1 cellular context compared by ENCODE assay signal in the genomic region with DNA sequence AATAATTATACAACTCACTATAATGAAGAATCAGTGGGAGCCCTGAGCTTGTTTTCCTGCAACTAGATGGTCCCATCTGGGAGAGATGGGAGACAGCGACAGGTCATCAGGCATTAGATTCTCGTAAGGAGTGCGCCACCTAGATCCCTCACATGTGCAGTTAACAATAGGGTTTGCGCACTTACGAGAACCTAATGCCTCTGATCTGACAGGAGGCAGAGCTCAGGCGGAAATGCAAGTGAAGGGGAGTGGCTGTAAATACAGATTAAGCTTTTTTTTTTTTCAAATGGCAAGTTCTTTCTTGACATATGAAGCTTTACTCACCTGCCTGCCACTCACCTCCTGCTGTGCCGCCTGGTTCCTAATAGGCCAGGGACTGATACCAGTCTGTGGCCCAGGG.
TF ChIP-seq lines count a peak whose summit lies in the region.

No MANE protein-coding gene starts in this region.

TF ChIP-seq in K562, 482 proteins besides CTCF, POLR2A, EP300 and RAD21:
- TF ChIP-seq PHF8 (IDR thresholded peaks at IDR 0.05; ENCODE audit: borderline replicate concordance, low read length), result no peak
- TF ChIP-seq, protein P1, sequence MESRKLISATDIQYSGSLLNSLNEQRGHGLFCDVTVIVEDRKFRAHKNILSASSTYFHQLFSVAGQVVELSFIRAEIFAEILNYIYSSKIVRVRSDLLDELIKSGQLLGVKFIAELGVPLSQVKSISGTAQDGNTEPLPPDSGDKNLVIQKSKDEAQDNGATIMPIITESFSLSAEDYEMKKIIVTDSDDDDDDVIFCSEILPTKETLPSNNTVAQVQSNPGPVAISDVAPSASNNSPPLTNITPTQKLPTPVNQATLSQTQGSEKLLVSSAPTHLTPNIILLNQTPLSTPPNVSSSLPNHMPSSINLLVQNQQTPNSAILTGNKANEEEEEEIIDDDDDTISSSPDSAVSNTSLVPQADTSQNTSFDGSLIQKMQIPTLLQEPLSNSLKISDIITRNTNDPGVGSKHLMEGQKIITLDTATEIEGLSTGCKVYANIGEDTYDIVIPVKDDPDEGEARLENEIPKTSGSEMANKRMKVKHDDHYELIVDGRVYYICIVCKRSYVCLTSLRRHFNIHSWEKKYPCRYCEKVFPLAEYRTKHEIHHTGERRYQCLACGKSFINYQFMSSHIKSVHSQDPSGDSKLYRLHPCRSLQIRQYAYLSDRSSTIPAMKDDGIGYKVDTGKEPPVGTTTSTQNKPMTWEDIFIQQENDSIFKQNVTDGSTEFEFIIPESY (CRISPR knock-in tag; IDR thresholded peaks at IDR 0.05), result peak; percentile 75
